ENCODE assay signal across 8 cellular contexts in genomic region chr16:4116328-4117249, GRCh38. TPM values are rescaled to one million over a fixed set of nuclear protein-coding genes. Genes with fewer than 3 reads are reported as not detected.
DNase-seq lines count a peak whose midpoint lies in the region; ATAC-seq and TF ChIP-seq lines count a peak whose summit lies in the region.

TSS of gene ADCY9 (minus strand) at chr16:4116442. CDS start at chr16:4115442, 1,000 bp downstream.

- H3K36me3 ChIP-seq in HEK293 (ENCODE audit: control insufficient read depth in 2 of 2, insufficient read depth in 1 of 2, low read length in 2 of 2) (no peaks in the 10 kb centered on the region), kidney epithelial cell (ENCODE audit: control insufficient read depth, insufficient read depth, low read length) (no peaks in the 10 kb centered on the region)

- DNase-seq in ELF-1 (ENCODE audit: low read depth, low spot score) (peak; percentile 69), NCI-H146 treated with DMSO at 0.1 percent for 48 hours (lab: John Stamatoyannopoulos, UW; ENCODE audit: unreplicated experiment) (peak; percentile 71), chondrocyte (ENCODE audit: low spot score) (peak; percentile 86), kidney epithelial cell (ENCODE audit: low read depth) (peak; percentile 12), OCI-M2 (lab: John Stamatoyannopoulos, UW; ENCODE audit: unreplicated experiment) (no peak)
- DNase-seq in activated CD4-positive, alpha-beta T cell treated with anti-CD3 and anti-CD28 coated beads for 36 hours, result peak; percentile 86
- DNase-seq in stimulated activated CD4-positive, alpha-beta T cell treated with anti-CD3 and anti-CD28 coated beads, Interleukin-12 subunit alpha, Interleukin-12 subunit beta, amount 100 ng/mL, for 48 hours (ENCODE audit: low read depth in 2 of 3, low spot score in 1 of 3), result peak; percentile 35 to 65 (median 51)

- peak within 1 kb of the TSS; percentile 78 for H3K4me3 Mint-ChIP-seq in activated CD4-positive, alpha-beta T cell treated with anti-CD3 and anti-CD28 coated beads for 36 hours
- peak within 1 kb of the TSS; percentile 74 for H3K4me3 Mint-ChIP-seq in chondrocyte (ENCODE audit: unreplicated experiment)

- H3K27ac ChIP-seq in HEK293 (ENCODE audit: extremely low read depth, low read depth, low read length), result peak within 1 kb of the TSS; percentile 48; the same call in 1 of the 2 replicates

- TF ChIP-seq CTCF in HEK293 (tag by site-specific recombination; IDR thresholded peaks at IDR 0.05) (0 out of 2 replicates have a peak, but pooled peaks have one; percentile 9), chondrocyte (IDR thresholded peaks at IDR 0.05) (no peak), kidney epithelial cell (IDR thresholded peaks at IDR 0.05; ENCODE audit: insufficient read depth, low read length, poor library complexity, severe bottlenecking) (no peak)

- CTCF ChIA-PET in HEK293 (lab: Yijun Ruan, JAX), result interaction anchor here (0.6 to 2.6 kb wide), 2 partner anchors 128 to 137 kb away, joined by 3 to 9 read pairs; no protein-coding TSS in a partner anchor
- CTCF ChIA-PET in activated CD4-positive, alpha-beta T cell treated with anti-CD3 and anti-CD28 coated beads for 36 hours (lab: Charles Lee), result interaction anchor here (0.6 to 2.0 kb wide), 2 partner anchors 23 to 137 kb away, joined by 3 to 8 read pairs; no protein-coding TSS in a partner anchor

- H3K27me3 Mint-ChIP-seq in activated CD4-positive, alpha-beta T cell treated with anti-CD3 and anti-CD28 coated beads for 36 hours, result peaks cover 7% of the 10 kb centered on the region
- H3K27me3 Mint-ChIP-seq in chondrocyte (ENCODE audit: low read depth), result no peaks in the 10 kb centered on the region

- H3K4me3 ChIP-seq in HEK293 (ENCODE audit: low read depth, low read length) (peak within 1 kb of the TSS; percentile 51), kidney epithelial cell (ENCODE audit: low read depth, low read length) (peak within 1 kb of the TSS; percentile 53)

- peaks cover 10% of the 10 kb centered on the region for H3K4me1 ChIP-seq in HEK293 (ENCODE audit: control insufficient read depth, insufficient read depth, low read length)

- peaks cover 36% of the 10 kb centered on the region for H3K4me1 Mint-ChIP-seq in activated CD4-positive, alpha-beta T cell treated with anti-CD3 and anti-CD28 coated beads for 36 hours
- peaks cover 40% of the 10 kb centered on the region for H3K4me1 Mint-ChIP-seq in chondrocyte (ENCODE audit: low read depth)

- H3K27me3 ChIP-seq in kidney epithelial cell (ENCODE audit: control insufficient read depth, insufficient read depth, low read length), result peaks cover 2% of the 10 kb centered on the region

- H3K27ac Mint-ChIP-seq in activated CD4-positive, alpha-beta T cell treated with anti-CD3 and anti-CD28 coated beads for 36 hours, result peak within 1 kb of the TSS; percentile 78
- peak within 1 kb of the TSS; percentile 78 for H3K27ac Mint-ChIP-seq in chondrocyte (ENCODE audit: unreplicated experiment)

- no peaks in the 10 kb centered on the region for H3K9me3 Mint-ChIP-seq in activated CD4-positive, alpha-beta T cell treated with anti-CD3 and anti-CD28 coated beads for 36 hours (ENCODE audit: low read depth)
- no peaks in the 10 kb centered on the region for H3K9me3 Mint-ChIP-seq in chondrocyte (ENCODE audit: low read depth)

- POLR2A ChIA-PET in HEK293 (lab: Yijun Ruan, JAX), result interaction anchor here (1.5 kb wide), 1 partner anchor 67 kb away, joined by 3 read pairs; no protein-coding TSS in a partner anchor
- POLR2A ChIA-PET in activated CD4-positive, alpha-beta T cell treated with anti-CD3 and anti-CD28 coated beads for 36 hours (lab: Charles Lee), result no interaction called here

- H3K36me3 Mint-ChIP-seq in activated CD4-positive, alpha-beta T cell treated with anti-CD3 and anti-CD28 coated beads for 36 hours (ENCODE audit: low read depth), result peaks cover 5% of the 10 kb centered on the region
- no peaks in the 10 kb centered on the region for H3K36me3 Mint-ChIP-seq in chondrocyte (ENCODE audit: low read depth)

- peak; percentile 75 for ATAC-seq in activated CD4-positive, alpha-beta T cell treated with anti-CD3 and anti-CD28 coated beads for 36 hours

- no peaks in the 10 kb centered on the region for H3K9me3 ChIP-seq in HEK293 (ENCODE audit: control insufficient read depth, insufficient read depth, low read depth, low read length)

- intact Hi-C loops in activated CD4-positive, alpha-beta T cell treated with anti-CD3 and anti-CD28 coated beads for 36 hours (cut with DNase I, micrococcal nuclease), result loop anchor here (1.0 to 10.0 kb wide), 14 partner anchors 52 to 1094 kb away; partner anchors contain the start of genes HCFC1R1 (in 1 of the 2), PAM16 (in 1 of the 2), SLX4 (in 1 of the 2) and THOC6 (in 1 of the 2)

TF ChIP-seq in HEK293, 187 proteins besides CTCF, POLR2A, EP300 and RAD21 (continues in another document):
- TF ChIP-seq ZNF785 (tag by site-specific recombination; IDR thresholded peaks at IDR 0.05) (no peak), ZNF184 (tag by site-specific recombination; IDR thresholded peaks at IDR 0.05) (no peak), ZNF311 (tag by site-specific recombination; IDR thresholded peaks at IDR 0.05; ENCODE audit: borderline replicate concordance) (no peak), PBX3 (CRISPR knock-in tag; IDR thresholded peaks at IDR 0.05) (no peak), KLF1 (tag by site-specific recombination; IDR thresholded peaks at IDR 0.05) (peak; percentile 30; the same call in 1 of the 2 replicates), SP3 (tag by site-specific recombination; IDR thresholded peaks at IDR 0.05) (0 out of 2 replicates have a peak, but pooled peaks have one; percentile 13), ZXDB (tag by site-specific recombination; IDR thresholded peaks at IDR 0.05) (0 out of 2 replicates have a peak, but pooled peaks have one; percentile 18), ZBTB26 (tag by site-specific recombination; optimal IDR thresholded peaks at IDR 0.05) (peak; percentile 58), ZFP69B (tag by site-specific recombination; IDR thresholded peaks at IDR 0.05) (peak; percentile 82), ZNF510 (tag by site-specific recombination; IDR thresholded peaks at IDR 0.05; ENCODE audit: insufficient replicate concordance) (no peak), ZSCAN30 (tag by site-specific recombination; IDR thresholded peaks at IDR 0.05) (peak; percentile 99), ZNF561 (tag by site-specific recombination; IDR thresholded peaks at IDR 0.05; ENCODE audit: borderline replicate concordance) (peak; percentile 76; the same call in 1 of the 2 replicates), REST (tag by site-specific recombination; IDR thresholded peaks at IDR 0.05) (peak; percentile 60)

RNA-seq across cellular contexts. Expression of gene ADCY9, which starts in this region (rescaled TPM):
- total RNA-seq in activated CD4-positive, alpha-beta T cell treated with anti-CD3 and anti-CD28 coated beads for 36 hours, result 1 to 10 TPM; 5.3 to 6.2 TPM
- total RNA-seq in chondrocyte (22.6 to 31.9 TPM (median 31.6 TPM) in 3 replicates), kidney epithelial cell (12.0 and 17.3 TPM in 2 replicates)
